In the genomic region with DNA sequence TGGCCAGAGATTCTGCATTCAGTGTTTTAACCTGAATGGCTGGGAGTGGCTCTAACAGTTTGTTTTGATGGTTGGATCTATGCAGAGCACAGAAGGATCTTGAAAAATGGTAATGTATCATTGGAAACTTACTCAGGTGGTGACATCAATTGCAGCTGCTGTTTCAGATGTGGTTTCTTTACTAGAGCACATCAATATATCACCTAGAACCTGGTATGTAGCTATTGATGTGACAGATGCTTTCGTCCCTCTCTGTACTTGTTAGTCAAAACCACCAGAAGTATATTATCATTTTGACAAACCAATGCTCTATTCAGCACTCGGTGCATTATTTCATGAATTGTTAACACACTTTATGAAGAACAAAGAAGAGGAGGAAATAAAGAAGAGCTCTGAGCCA, we compare ENCODE assay signal across 32 cellular contexts. TPM values are rescaled to one million over a fixed set of nuclear protein-coding genes. Genes with fewer than 3 reads are reported as not detected.
DNase-seq lines count a peak whose midpoint lies in the region; ATAC-seq and TF ChIP-seq lines count a peak whose summit lies in the region.
"Had no signal": no experiment of that assay in that cellular context is flagged by ENCODE, and none has a peak within 500 bp of the region (broad histone marks: within the 10 kb centered on the region; RNA-seq: fewer than 3 reads in every experiment).

No MANE protein-coding gene starts in this region.

- H3K27ac Mint-ChIP-seq in activated T-cell treated with anti-CD3 and anti-CD28 coated beads, Interleukin-2, amount 50 U/mL, for 72 hours: peak overlapping the region; percentile 12
- H3K27ac Mint-ChIP-seq in activated CD8-positive, alpha-beta T cell treated with anti-CD3 and anti-CD28 coated beads for 36 hours: peak overlapping the region; percentile 72
- peak overlapping the region in 8 of 9 donors; percentile 68 to 86 (median 74) for H3K27ac Mint-ChIP-seq in naive thymus-derived CD4-positive, alpha-beta T cell
- H3K27ac Mint-ChIP-seq: activated B cell treated with CpG ODN at 0.5 μM for 24 hours; H9; IgD-negative memory B cell; nephron progenitor cell; stimulated activated memory B cell treated with anti-CD40 and anti-IgM and Interleukin-4, amounts not matched to agents 10 μg/mL and 1 μg/mL and 100 μg/mL, for 72 hours had no signal

- peaks cover 21% of the 10 kb centered on the region for H3K4me1 Mint-ChIP-seq in activated T-cell treated with anti-CD3 and anti-CD28 coated beads, Interleukin-2, amount 50 U/mL, for 72 hours (ENCODE audit: low read depth)
- H3K4me1 Mint-ChIP-seq in activated CD8-positive, alpha-beta T cell treated with anti-CD3 and anti-CD28 coated beads for 36 hours (ENCODE audit: low read depth): peaks cover 18% of the 10 kb centered on the region
- H3K4me1 Mint-ChIP-seq in naive thymus-derived CD4-positive, alpha-beta T cell: peaks cover 10 to 45% (median 26%) of the 10 kb centered on the region in 7 donors
- H3K4me1 Mint-ChIP-seq: activated B cell treated with CpG ODN at 0.5 μM for 24 hours; IgD-negative memory B cell; stimulated activated memory B cell treated with anti-CD40 and anti-IgM and Interleukin-4, amounts not matched to agents 10 μg/mL and 1 μg/mL and 100 μg/mL, for 72 hours had no signal

- H4K20me1 ChIP-seq in DOHH2 (ENCODE audit: control insufficient read depth, insufficient read depth, low read depth, low read length): no peaks in the 10 kb centered on the region

- H3K27me3 ChIP-seq in DOHH2 (ENCODE audit: control insufficient read depth, low read length): no peaks in the 10 kb centered on the region
- H3K27me3 ChIP-seq in naive thymus-derived CD4-positive, alpha-beta T cell (ENCODE audit: control insufficient read depth in 2 of 2, insufficient read depth in 2 of 2, low read length in 2 of 2): no peaks in the 10 kb centered on the region
- H3K27me3 ChIP-seq: pancreas, testis had no signal

- intact Hi-C loops in activated CD8-positive, alpha-beta T cell treated with anti-CD3 and anti-CD28 coated beads for 36 hours (cut with micrococcal nuclease): no loop called here
- intact Hi-C loops in naive thymus-derived CD4-positive, alpha-beta T cell (cut with micrococcal nuclease): loop anchor here in 1 of 2 donors (1.0 kb wide), 1 partner anchor 26 kb away; no protein-coding TSS in a partner anchor

- CTCF ChIA-PET in activated CD8-positive, alpha-beta T cell treated with anti-CD3 and anti-CD28 coated beads for 36 hours (lab: Charles Lee): interaction anchor here (0.9 to 1.5 kb wide), 3 partner anchors 9 to 26 kb away, joined by 3 to 6 read pairs (median 4); no protein-coding TSS in a partner anchor
- CTCF ChIA-PET in naive thymus-derived CD4-positive, alpha-beta T cell (lab: Charles Lee): interaction anchor here (1.0 kb wide), 1 partner anchor 36 kb away, joined by 3 read pairs; no protein-coding TSS in a partner anchor

- H3K27me3 Mint-ChIP-seq in activated T-cell treated with anti-CD3 and anti-CD28 coated beads, Interleukin-2, amount 50 U/mL, for 72 hours (ENCODE audit: low read depth): peaks cover 16% of the 10 kb centered on the region
- H3K27me3 Mint-ChIP-seq in activated CD8-positive, alpha-beta T cell treated with anti-CD3 and anti-CD28 coated beads for 36 hours: peaks cover 4% of the 10 kb centered on the region
- H3K27me3 Mint-ChIP-seq in naive thymus-derived CD4-positive, alpha-beta T cell: peaks cover 0 to 35% (median 0%) of the 10 kb centered on the region in 5 donors

- no peaks in the 10 kb centered on the region for H3K36me3 Mint-ChIP-seq in activated T-cell treated with anti-CD3 and anti-CD28 coated beads, Interleukin-2, amount 50 U/mL, for 72 hours (ENCODE audit: insufficient read depth in 2 of 2)
- H3K36me3 Mint-ChIP-seq in activated CD8-positive, alpha-beta T cell treated with anti-CD3 and anti-CD28 coated beads for 36 hours (ENCODE audit: low read depth): no peaks in the 10 kb centered on the region
- H3K36me3 Mint-ChIP-seq in naive thymus-derived CD4-positive, alpha-beta T cell: no peaks in the 10 kb centered on the region
- H3K36me3 Mint-ChIP-seq: IgD-negative memory B cell; stimulated activated memory B cell treated with anti-CD40 and anti-IgM and Interleukin-4, amounts not matched to agents 10 μg/mL and 1 μg/mL and 100 μg/mL, for 72 hours had no signal

- no peak for TF ChIP-seq CTCF in DOHH2 (IDR thresholded peaks at IDR 0.05; ENCODE audit: low read depth, low read length, poor library complexity, severe bottlenecking)
- TF ChIP-seq CTCF in activated CD8-positive, alpha-beta T cell treated with anti-CD3 and anti-CD28 coated beads for 36 hours (IDR thresholded peaks at IDR 0.05): no peak

- no peaks in the 10 kb centered on the region for H3K9me3 ChIP-seq in DOHH2 (ENCODE audit: control insufficient read depth, insufficient read depth, low read length)
- no peaks in the 10 kb centered on the region for H3K9me3 ChIP-seq in naive thymus-derived CD4-positive, alpha-beta T cell (ENCODE audit: control insufficient read depth in 2 of 3, low read length in 3 of 3)
- H3K9me3 ChIP-seq: Caco-2, heart left ventricle, lower lobe of right lung, pancreas, testis had no signal

- H3K4me3 Mint-ChIP-seq in activated T-cell treated with anti-CD3 and anti-CD28 coated beads, Interleukin-2, amount 50 U/mL, for 72 hours: peak overlapping the region; percentile 9 to 18
- H3K4me3 Mint-ChIP-seq in activated CD8-positive, alpha-beta T cell treated with anti-CD3 and anti-CD28 coated beads for 36 hours: no peak overlapping the region
- H3K4me3 Mint-ChIP-seq in naive thymus-derived CD4-positive, alpha-beta T cell: peak overlapping the region in 9 of 10 donors; percentile 0 to 54 (median 27)
- H3K4me3 Mint-ChIP-seq: activated B cell treated with CpG ODN at 0.5 μM for 24 hours; H9; IgD-negative memory B cell; nephron progenitor cell; stimulated activated memory B cell treated with anti-CD40 and anti-IgM and Interleukin-4, amounts not matched to agents 10 μg/mL and 1 μg/mL and 100 μg/mL, for 72 hours had no signal

- no peaks in the 10 kb centered on the region for H3K79me2 ChIP-seq in DOHH2 (ENCODE audit: control insufficient read depth, low read length)

- no peaks in the 10 kb centered on the region for H3K9me3 Mint-ChIP-seq in activated T-cell treated with anti-CD3 and anti-CD28 coated beads, Interleukin-2, amount 50 U/mL, for 72 hours
- no peaks in the 10 kb centered on the region for H3K9me3 Mint-ChIP-seq in activated CD8-positive, alpha-beta T cell treated with anti-CD3 and anti-CD28 coated beads for 36 hours
- peaks cover 0 to 5% (median 0%) of the 10 kb centered on the region in 11 donors for H3K9me3 Mint-ChIP-seq in naive thymus-derived CD4-positive, alpha-beta T cell
- H3K9me3 Mint-ChIP-seq: activated B cell treated with CpG ODN at 0.5 μM for 24 hours; nephron progenitor cell; stimulated activated memory B cell treated with anti-CD40 and anti-IgM and Interleukin-4, amounts not matched to agents 10 μg/mL and 1 μg/mL and 100 μg/mL, for 72 hours had no signal

- DNase-seq in activated T-cell treated with anti-CD3 and anti-CD28 coated beads, Interleukin-2, amount 50 U/mL, for 72 hours: peak; percentile 5 to 11
- no peak for DNase-seq in activated T-cell treated with anti-CD3 and anti-CD28 coated beads, Interleukin-2, amount 50 U/mL, for 1 hour
- peak; percentile 31 for DNase-seq in activated CD8-positive, alpha-beta T cell treated with anti-CD3 and anti-CD28 coated beads for 36 hours
- DNase-seq in naive thymus-derived CD4-positive, alpha-beta T cell: peak in 7 of 9 donors; percentile 58 to 89 (median 80)
- DNase-seq in kidney glomerular epithelial cell (lab: John Stamatoyannopoulos, UW) (no peak), nucleus accumbens (lab: John Stamatoyannopoulos, UW) (no peak)
- DNase-seq: activated B cell treated with CpG ODN at 0.5 μM for 24 hours; activated effector memory CD4-positive, alpha-beta T cell treated with Interleukin-2 at 50 U/mL for 16 hours; anterior cingulate cortex; Caco-2; cortex of kidney; DMS79; foreskin keratinocyte; H9; heart left ventricle; kidney; lower lobe of right lung; NCI-H1092; NCI-H1694 treated with DMSO at 0.1 percent for 48 hours; NCI-H2171; NCI-H510A treated with DMSO at 0.1 percent for 48 hours; nephron progenitor cell; NK-92 treated with Interleukin-12 subunit alpha and Interleukin-12 subunit beta, amount 100 ng/mL, for 24 hours; pancreas; Right ventricle myocardium superior; stimulated activated CD4-positive, alpha-beta T cell treated with anti-CD3 and anti-CD28 coated beads, Interleukin-2, amount 100 ng/mL, for 48 hours; testis had no signal

- no peaks in the 10 kb centered on the region for H3K36me3 ChIP-seq in DOHH2 (ENCODE audit: control insufficient read depth, low read length)
- no peaks in the 10 kb centered on the region for H3K36me3 ChIP-seq in naive thymus-derived CD4-positive, alpha-beta T cell (ENCODE audit: control insufficient read depth in 2 of 3, insufficient read depth in 3 of 3, low read length in 3 of 3)
- H3K36me3 ChIP-seq: heart left ventricle, lower lobe of right lung, pancreas had no signal

- POLR2A ChIA-PET in activated CD8-positive, alpha-beta T cell treated with anti-CD3 and anti-CD28 coated beads for 36 hours (lab: Charles Lee): no interaction called here
- POLR2A ChIA-PET in naive thymus-derived CD4-positive, alpha-beta T cell (lab: Charles Lee): no interaction called here

- peak overlapping the region; percentile 15; the same call in 1 of the 2 replicates for H3K4me3 ChIP-seq in DOHH2 (ENCODE audit: low read length)
- no peak overlapping the region for H3K4me3 ChIP-seq in naive thymus-derived CD4-positive, alpha-beta T cell (ENCODE audit: low read length)
- H3K4me3 ChIP-seq: heart left ventricle, lower lobe of right lung, pancreas, testis had no signal

- ATAC-seq in activated T-cell treated with anti-CD3 and anti-CD28 coated beads, Interleukin-2, amount 50 U/mL, for 72 hours (replicated peaks in 1 of 2): peak; percentile 98 to 99
- peak; percentile 95 for ATAC-seq in activated CD8-positive, alpha-beta T cell treated with anti-CD3 and anti-CD28 coated beads for 36 hours
- ATAC-seq in naive thymus-derived CD4-positive, alpha-beta T cell: peak; percentile 97
- no peak for ATAC-seq in HG03571 (IDR thresholded peaks at IDR 0.05; ENCODE audit: unreplicated experiment)
- ATAC-seq: esophagus mucosa; foreskin keratinocyte; heart left ventricle; lower lobe of right lung; pancreas; stimulated activated memory B cell treated with anti-CD40 and anti-IgM and Interleukin-4, amounts not matched to agents 10 μg/mL and 1 μg/mL and 100 μg/mL, for 72 hours had no signal

- H3K9me2 ChIP-seq in DOHH2 (replicated peaks; ENCODE audit: control insufficient read depth, low read length): no peaks in the 10 kb centered on the region

- peaks cover 4% of the 10 kb centered on the region; the same call in 1 of the 2 replicates for H3F3A ChIP-seq in DOHH2 (ENCODE audit: control insufficient read depth, insufficient read depth)

- peak overlapping the region; percentile 43 for H3K4me2 ChIP-seq in DOHH2 (ENCODE audit: low read length)

- peaks cover 74% of the 10 kb centered on the region for H3K4me1 ChIP-seq in DOHH2 (ENCODE audit: control insufficient read depth, low read length)
- peaks cover 0 to 26% of the 10 kb centered on the region in 2 donors for H3K4me1 ChIP-seq in naive thymus-derived CD4-positive, alpha-beta T cell (ENCODE audit: control insufficient read depth in 2 of 2, insufficient read depth in 2 of 2, low read length in 2 of 2)
- H3K4me1 ChIP-seq: Caco-2, foreskin keratinocyte, heart left ventricle, lower lobe of right lung, pancreas, testis had no signal

- H3K27ac ChIP-seq in DOHH2 (ENCODE audit: low read depth, low read length): peak overlapping the region; percentile 61
- H3K27ac ChIP-seq in naive thymus-derived CD4-positive, alpha-beta T cell (ENCODE audit: low read depth, low read length): peak overlapping the region; percentile 48
- H3K27ac ChIP-seq: foreskin keratinocyte, heart left ventricle, lower lobe of right lung, pancreas, testis had no signal

RNA-seq across cellular contexts. Expression of gene SCN3B, which starts 26.6 kb away (rescaled TPM):
- total RNA-seq in activated T-cell treated with anti-CD3 and anti-CD28 coated beads, Interleukin-2, amount 50 U/mL, for 72 hours: under 1 TPM in 1 of 2 donors, not detected in 1; 0.05 TPM
- total RNA-seq in activated CD8-positive, alpha-beta T cell treated with anti-CD3 and anti-CD28 coated beads for 36 hours: not detected
- total RNA-seq in naive thymus-derived CD4-positive, alpha-beta T cell: not detected
- polyA plus RNA-seq in naive thymus-derived CD4-positive, alpha-beta T cell: not detected
- total RNA-seq: activated B cell treated with CpG ODN at 0.5 μM for 24 hours had no signal
- polyA plus RNA-seq: IgD-negative memory B cell had no signal

Comparison
In these comparisons a context has a peak if more than half of its experiments do, and no peak if none do; other contexts are left out.
1. DNase-seq: peak in activated T-cell treated with anti-CD3 and anti-CD28 coated beads, Interleukin-2, amount 50 U/mL, for 72 hours (2 of 2), activated CD8-positive, alpha-beta T cell treated with anti-CD3 and anti-CD28 coated beads for 36 hours (single experiment) and naive thymus-derived CD4-positive, alpha-beta T cell (7 of 9); none in activated T-cell treated with anti-CD3 and anti-CD28 coated beads, Interleukin-2, amount 50 U/mL, for 1 hour (single experiment), kidney glomerular epithelial cell (single experiment) and nucleus accumbens (0 of 56).
2. H3K27ac Mint-ChIP-seq: peak in every context shown above with its lines; median percentile 74 in naive thymus-derived CD4-positive, alpha-beta T cell; 72 in activated CD8-positive, alpha-beta T cell treated with anti-CD3 and anti-CD28 coated beads for 36 hours; 12 in activated T-cell treated with anti-CD3 and anti-CD28 coated beads, Interleukin-2, amount 50 U/mL, for 72 hours.